ENCODE assay signal across 37 cellular contexts in genomic region chr11:120914021-120914420, GRCh38.
"Had no signal": no experiment of that assay in that cellular context is flagged by ENCODE, and none has a peak within 500 bp of the region (broad histone marks: within the 10 kb centered on the region; RNA-seq: fewer than 3 reads in every experiment).

No MANE protein-coding gene starts in this region.

- H3K9me3 ChIP-seq: ascending aorta had no signal

- H3K36me3 Mint-ChIP-seq: activated CD4-positive, alpha-beta memory T cell treated with anti-CD3 and anti-CD28 coated beads for 36 hours; activated naive CD4-positive, alpha-beta T cell treated with anti-CD3 and anti-CD28 coated beads, Interleukin-2, amount 10 ng/mL, durations not matched to agents 7 days and 5 days; activated naive CD8-positive, alpha-beta T cell; activated naive CD8-positive, alpha-beta T cell treated with anti-CD3 and anti-CD28 coated beads, Interleukin-2, amount 10 ng/mL, durations not matched to agents 7 days and 5 days; brain had no signal

- H3K4me1 Mint-ChIP-seq: activated B cell treated with CpG ODN at 0.5 μM for 24 hours; activated CD4-positive, alpha-beta T cell treated with anti-CD3 and anti-CD28 coated beads, Interleukin-2, amount 10 ng/mL, durations not matched to agents 24 days and 14 days; activated naive CD4-positive, alpha-beta T cell treated with anti-CD3 and anti-CD28 coated beads, Interleukin-2, amount 10 ng/mL, durations not matched to agents 7 days and 5 days; activated naive CD4-positive, alpha-beta T cell treated with anti-CD3 and anti-CD28 coated beads, Interleukin-2, amount 50 U/mL, for 24 hours; activated naive CD8-positive, alpha-beta T cell treated with anti-CD3 and anti-CD28 coated beads, Interleukin-2, amount 10 ng/mL, durations not matched to agents 7 days and 5 days; activated naive CD8-positive, alpha-beta T cell treated with anti-CD3 and anti-CD28 coated beads, Interleukin-2, amount 50 U/mL, for 24 hours had no signal

- H3K27me3 Mint-ChIP-seq: activated CD4-positive, alpha-beta T cell treated with anti-CD3 and anti-CD28 coated beads, Interleukin-2, amount 10 ng/mL, durations not matched to agents 24 days and 14 days; central memory CD8-positive, alpha-beta T cell had no signal

- H3K4me3 Mint-ChIP-seq: activated B cell treated with CpG ODN at 0.5 μM for 24 hours; activated CD4-positive, alpha-beta memory T cell treated with anti-CD3 and anti-CD28 coated beads for 36 hours; activated CD4-positive, alpha-beta T cell treated with anti-CD3 and anti-CD28 coated beads, Interleukin-2, amount 10 ng/mL, durations not matched to agents 24 days and 14 days; activated CD8-positive, alpha-beta T cell treated with anti-CD3 and anti-CD28 coated beads for 36 hours; activated naive CD4-positive, alpha-beta T cell treated with anti-CD3 and anti-CD28 coated beads, Interleukin-2, amount 10 ng/mL, durations not matched to agents 7 days and 5 days; activated naive CD4-positive, alpha-beta T cell treated with anti-CD3 and anti-CD28 coated beads, Interleukin-2, amount 50 U/mL, for 24 hours; activated naive CD8-positive, alpha-beta T cell; activated naive CD8-positive, alpha-beta T cell treated with anti-CD3 and anti-CD28 coated beads, Interleukin-2, amount 10 ng/mL, durations not matched to agents 7 days and 5 days; activated naive CD8-positive, alpha-beta T cell treated with anti-CD3 and anti-CD28 coated beads, Interleukin-2, amount 50 U/mL, for 24 hours; activated T-cell treated with anti-CD3 and anti-CD28 coated beads, Interleukin-2, amount 50 U/mL, for 4 hours; activated T-cell treated with anti-CD3 and anti-CD28 coated beads, Interleukin-2, amount 50 U/mL, for 72 hours; activated T-helper 1 cell treated with anti-CD3 and anti-CD28 coated beads, Interleukin-12 subunit alpha, Interleukin-12 subunit beta, Interleukin-2, Interleukin-4 antibody, amounts not matched to agents 30 ng/mL and 10 ng/mL and 1 ng/mL, durations not matched to agents 14 hours and 24 hours and 36 hours; brain; central memory CD8-positive, alpha-beta T cell; T-helper 1 cell treated with Interleukin-12 subunit alpha and Interleukin-12 subunit beta and Interleukin-4 antibody, amounts not matched to agents 30 μg/mL and 1 μg/mL, for 36 hours; T-helper 2 cell treated with Interferon-gamma antibody and Interleukin-4, amounts not matched to agents 5 μg/mL and 100 μg/mL, for 36 hours had no signal

- ATAC-seq: activated CD8-positive, alpha-beta T cell treated with anti-CD3 and anti-CD28 coated beads for 36 hours; activated naive CD8-positive, alpha-beta T cell treated with anti-CD3 and anti-CD28 coated beads, Interleukin-2, amount 50 U/mL, for 24 hours; activated T-cell treated with anti-CD3 and anti-CD28 coated beads, Interleukin-2, amount 50 U/mL, for 4 hours; activated T-cell treated with anti-CD3 and anti-CD28 coated beads, Interleukin-2, amount 50 U/mL, for 72 hours had no signal

- H3K36me3 ChIP-seq: ascending aorta, cardiac muscle cell had no signal

- H3K27ac Mint-ChIP-seq: activated B cell treated with CpG ODN at 0.5 μM for 24 hours; activated CD4-positive, alpha-beta memory T cell treated with anti-CD3 and anti-CD28 coated beads for 36 hours; activated CD4-positive, alpha-beta T cell treated with anti-CD3 and anti-CD28 coated beads, Interleukin-2, amount 10 ng/mL, durations not matched to agents 24 days and 14 days; activated CD8-positive, alpha-beta T cell treated with anti-CD3 and anti-CD28 coated beads for 36 hours; activated naive CD4-positive, alpha-beta T cell treated with anti-CD3 and anti-CD28 coated beads, Interleukin-2, amount 10 ng/mL, durations not matched to agents 7 days and 5 days; activated naive CD4-positive, alpha-beta T cell treated with anti-CD3 and anti-CD28 coated beads, Interleukin-2, amount 50 U/mL, for 24 hours; activated naive CD8-positive, alpha-beta T cell; activated naive CD8-positive, alpha-beta T cell treated with anti-CD3 and anti-CD28 coated beads, Interleukin-2, amount 10 ng/mL, durations not matched to agents 7 days and 5 days; activated naive CD8-positive, alpha-beta T cell treated with anti-CD3 and anti-CD28 coated beads, Interleukin-2, amount 50 U/mL, for 24 hours; activated T-cell treated with anti-CD3 and anti-CD28 coated beads, Interleukin-2, amount 50 U/mL, for 72 hours; activated T-helper 1 cell treated with anti-CD3 and anti-CD28 coated beads, Interleukin-12 subunit alpha, Interleukin-12 subunit beta, Interleukin-2, Interleukin-4 antibody, amounts not matched to agents 30 ng/mL and 10 ng/mL and 1 ng/mL, durations not matched to agents 14 hours and 24 hours and 36 hours; activated T-helper 2 cell treated with anti-CD3 and anti-CD28 coated beads, Interferon-gamma antibody, Interleukin-2, Interleukin-4, amounts not matched to agents 10 μg/mL and 5 μg/mL and 100 μg/mL, durations not matched to agents 14 hours and 24 hours and 36 hours; T-helper 1 cell treated with Interleukin-12 subunit alpha and Interleukin-12 subunit beta and Interleukin-4 antibody, amounts not matched to agents 30 μg/mL and 1 μg/mL, for 36 hours; T-helper 2 cell treated with Interferon-gamma antibody and Interleukin-4, amounts not matched to agents 5 μg/mL and 100 μg/mL, for 36 hours had no signal

- H3K27ac ChIP-seq: ascending aorta, cardiac muscle cell, VCaP had no signal

- H3K9me3 Mint-ChIP-seq: activated B cell treated with CpG ODN at 0.5 μM for 24 hours; activated CD4-positive, alpha-beta memory T cell treated with anti-CD3 and anti-CD28 coated beads for 36 hours; activated CD4-positive, alpha-beta T cell treated with anti-CD3 and anti-CD28 coated beads, Interleukin-2, amount 10 ng/mL, durations not matched to agents 24 days and 14 days; activated CD8-positive, alpha-beta T cell treated with anti-CD3 and anti-CD28 coated beads for 36 hours; activated naive CD4-positive, alpha-beta T cell treated with anti-CD3 and anti-CD28 coated beads, Interleukin-2, amount 10 ng/mL, durations not matched to agents 7 days and 5 days; activated naive CD4-positive, alpha-beta T cell treated with anti-CD3 and anti-CD28 coated beads, Interleukin-2, amount 50 U/mL, for 24 hours; activated naive CD8-positive, alpha-beta T cell treated with anti-CD3 and anti-CD28 coated beads, Interleukin-2, amount 10 ng/mL, durations not matched to agents 7 days and 5 days; activated naive CD8-positive, alpha-beta T cell treated with anti-CD3 and anti-CD28 coated beads, Interleukin-2, amount 50 U/mL, for 24 hours; activated T-cell treated with anti-CD3 and anti-CD28 coated beads, Interleukin-2, amount 50 U/mL, for 4 hours; activated T-cell treated with anti-CD3 and anti-CD28 coated beads, Interleukin-2, amount 50 U/mL, for 72 hours; activated T-helper 1 cell treated with anti-CD3 and anti-CD28 coated beads, Interleukin-12 subunit alpha, Interleukin-12 subunit beta, Interleukin-2, Interleukin-4 antibody, amounts not matched to agents 30 ng/mL and 10 ng/mL and 1 ng/mL, durations not matched to agents 14 hours and 24 hours and 36 hours; activated T-helper 2 cell treated with anti-CD3 and anti-CD28 coated beads, Interferon-gamma antibody, Interleukin-2, Interleukin-4, amounts not matched to agents 10 μg/mL and 5 μg/mL and 100 μg/mL, durations not matched to agents 14 hours and 24 hours and 36 hours; brain; central memory CD8-positive, alpha-beta T cell; T-helper 1 cell treated with Interleukin-12 subunit alpha and Interleukin-12 subunit beta and Interleukin-4 antibody, amounts not matched to agents 30 μg/mL and 1 μg/mL, for 36 hours; T-helper 2 cell treated with Interferon-gamma antibody and Interleukin-4, amounts not matched to agents 5 μg/mL and 100 μg/mL, for 36 hours had no signal

- H3K4me3 ChIP-seq: ascending aorta, cardiac muscle cell had no signal

- DNase-seq: activated B cell treated with CpG ODN at 0.5 μM for 24 hours; activated CD4-positive, alpha-beta memory T cell treated with anti-CD3 and anti-CD28 coated beads for 36 hours; activated CD4-positive, alpha-beta T cell treated with anti-CD3 and anti-CD28 coated beads for 4 hours; activated CD4-positive, alpha-beta T cell treated with anti-CD3 and anti-CD28 coated beads, Interleukin-2, amount 10 ng/mL, durations not matched to agents 24 days and 14 days; activated CD4-positive, alpha-beta T cell treated with anti-CD3 and anti-CD28 coated beads, Interleukin-2, amount 50 U/mL, for 1 hour; activated CD4-positive, alpha-beta T cell treated with anti-CD3 and anti-CD28 coated beads, Interleukin-2, amount 50 U/mL, for 4 hours; activated CD4-positive, CD25-positive, alpha-beta regulatory T cell treated with anti-CD3 and anti-CD28 coated beads, Interleukin-2, amount 50 U/mL, for 72 hours; activated CD8-positive, alpha-beta memory T cell treated with anti-CD3 and anti-CD28 coated beads, Interleukin-2, amount 50 U/mL, for 4 hours; activated CD8-positive, alpha-beta T cell treated with anti-CD3 and anti-CD28 coated beads for 36 hours; activated effector memory CD4-positive, alpha-beta T cell treated with Interleukin-2 at 50 U/mL for 16 hours; activated gamma-delta T cell; activated naive CD4-positive, alpha-beta T cell treated with anti-CD3 and anti-CD28 coated beads, Interleukin-2, amount 10 ng/mL, durations not matched to agents 7 days and 5 days; activated naive CD4-positive, alpha-beta T cell treated with Interleukin-2 at 50 U/mL for 16 hours; activated naive CD8-positive, alpha-beta T cell treated with anti-CD3 and anti-CD28 coated beads, Interleukin-2, amount 10 ng/mL, durations not matched to agents 7 days and 5 days; activated naive CD8-positive, alpha-beta T cell treated with anti-CD3 and anti-CD28 coated beads, Interleukin-2, amount 50 U/mL, for 24 hours; activated T-cell treated with anti-CD3 and anti-CD28 coated beads for 4 hours; activated T-cell treated with anti-CD3 and anti-CD28 coated beads, Interleukin-2, amount 50 U/mL, for 1 hour; activated T-cell treated with anti-CD3 and anti-CD28 coated beads, Interleukin-2, amount 50 U/mL, for 4 hours; activated T-cell treated with anti-CD3 and anti-CD28 coated beads, Interleukin-2, amount 50 U/mL, for 72 hours; amygdala; anterior cingulate cortex; caudate nucleus; cerebellar nuclear complex; T-helper 1 cell; T-helper 2 cell; T-helper 9 cell had no signal
